Comparison of ENCODE assay signal across 20 cellular contexts in genomic region chr7:102989161-102989560, GRCh38.
"Had no signal": no experiment of that assay in that cellular context is flagged by ENCODE, and none has a peak within 500 bp of the region (broad histone marks: within the 10 kb centered on the region; RNA-seq: fewer than 3 reads in every experiment).

No MANE protein-coding gene starts in this region.

- H3K9me3 ChIP-seq: left lung, mucosa of descending colon, suprapubic skin, upper lobe of right lung had no signal

- H3K27ac ChIP-seq: skin epidermis, suprapubic skin, upper lobe of right lung had no signal

- DNase-seq: activated CD4-positive, alpha-beta memory T cell treated with anti-CD3 and anti-CD28 coated beads for 36 hours; activated CD4-positive, alpha-beta T cell treated with anti-CD3 and anti-CD28 coated beads for 36 hours; activated CD8-positive, alpha-beta memory T cell treated with anti-CD3 and anti-CD28 coated beads, Interleukin-2, amount 10 ng/mL, durations not matched to agents 7 days and 5 days; activated naive CD4-positive, alpha-beta T cell treated with anti-CD3 and anti-CD28 coated beads for 36 hours; activated naive CD8-positive, alpha-beta T cell treated with anti-CD3 and anti-CD28 coated beads, Interleukin-2, amount 50 U/mL, for 24 hours; activated T-cell treated with anti-CD3 and anti-CD28 coated beads, Interleukin-2, amount 50 U/mL, for 1 hour; hippocampal formation; kidney; left lung; mammary epithelial cell; mucosa of descending colon; naive thymus-derived CD8-positive, alpha-beta T cell; stimulated activated CD4-positive, alpha-beta T cell treated with anti-CD3 and anti-CD28 coated beads, Interleukin-4, amount 100 ng/mL, for 24 hours; stimulated activated naive CD4-positive, alpha-beta T cell treated with Interleukin-2 at 50 U/mL for 16 hours; upper lobe of right lung had no signal

- ATAC-seq: activated CD4-positive, alpha-beta T cell treated with anti-CD3 and anti-CD28 coated beads for 36 hours; activated CD8-positive, alpha-beta memory T cell treated with anti-CD3 and anti-CD28 coated beads, Interleukin-2, amount 10 ng/mL, durations not matched to agents 7 days and 5 days; activated naive CD8-positive, alpha-beta T cell treated with anti-CD3 and anti-CD28 coated beads, Interleukin-2, amount 50 U/mL, for 24 hours; left lung; mucosa of descending colon; naive thymus-derived CD8-positive, alpha-beta T cell had no signal

- FAIRE-seq: astrocyte, colon, endometrium, kidney had no signal

- H3K4me3 ChIP-seq: left lung, mucosa of descending colon, skin epidermis, suprapubic skin, upper lobe of right lung had no signal

- H3K36me3 ChIP-seq: left lung, suprapubic skin, upper lobe of right lung had no signal

- H3K27me3 ChIP-seq: left lung, suprapubic skin, upper lobe of right lung had no signal
